Comparison of ENCODE assay signal across 11 cellular contexts in genomic region chr17:12313786-12314185, GRCh38.
"Had no signal": no experiment of that assay in that cellular context is flagged by ENCODE, and none has a peak within 500 bp of the region (broad histone marks: within the 10 kb centered on the region; RNA-seq: fewer than 3 reads in every experiment).

No MANE protein-coding gene starts in this region.

- H3K4me3 ChIP-seq: GM23248, GM23338, HAP-1 had no signal

- H3K4me2 ChIP-seq: GM23338 had no signal

- H3K4me3 Mint-ChIP-seq: GM23338, H9, HFFc6 had no signal

- H3K9ac ChIP-seq: GM23248 had no signal

- H3K27ac ChIP-seq: GM23248 had no signal

- H3K9me3 ChIP-seq: HAP-1 had no signal

- DNase-seq: GM23248, GOT3, H7, H9, HCEC 1CT, HFFc6 had no signal

- H3K4me1 ChIP-seq: HAP-1 had no signal

- H3K4me1 Mint-ChIP-seq: GM23338, H9 had no signal

- H3K36me3 ChIP-seq: HAP-1 had no signal

- H2AFZ ChIP-seq: GM23248, GM23338 had no signal

- FAIRE-seq: H1, H54 had no signal

- ATAC-seq: GM23338, HCT116 had no signal

- H3K27ac Mint-ChIP-seq: GM23338, H9, HFFc6 had no signal
